8 cellular contexts compared by ENCODE assay signal in the genomic region with DNA sequence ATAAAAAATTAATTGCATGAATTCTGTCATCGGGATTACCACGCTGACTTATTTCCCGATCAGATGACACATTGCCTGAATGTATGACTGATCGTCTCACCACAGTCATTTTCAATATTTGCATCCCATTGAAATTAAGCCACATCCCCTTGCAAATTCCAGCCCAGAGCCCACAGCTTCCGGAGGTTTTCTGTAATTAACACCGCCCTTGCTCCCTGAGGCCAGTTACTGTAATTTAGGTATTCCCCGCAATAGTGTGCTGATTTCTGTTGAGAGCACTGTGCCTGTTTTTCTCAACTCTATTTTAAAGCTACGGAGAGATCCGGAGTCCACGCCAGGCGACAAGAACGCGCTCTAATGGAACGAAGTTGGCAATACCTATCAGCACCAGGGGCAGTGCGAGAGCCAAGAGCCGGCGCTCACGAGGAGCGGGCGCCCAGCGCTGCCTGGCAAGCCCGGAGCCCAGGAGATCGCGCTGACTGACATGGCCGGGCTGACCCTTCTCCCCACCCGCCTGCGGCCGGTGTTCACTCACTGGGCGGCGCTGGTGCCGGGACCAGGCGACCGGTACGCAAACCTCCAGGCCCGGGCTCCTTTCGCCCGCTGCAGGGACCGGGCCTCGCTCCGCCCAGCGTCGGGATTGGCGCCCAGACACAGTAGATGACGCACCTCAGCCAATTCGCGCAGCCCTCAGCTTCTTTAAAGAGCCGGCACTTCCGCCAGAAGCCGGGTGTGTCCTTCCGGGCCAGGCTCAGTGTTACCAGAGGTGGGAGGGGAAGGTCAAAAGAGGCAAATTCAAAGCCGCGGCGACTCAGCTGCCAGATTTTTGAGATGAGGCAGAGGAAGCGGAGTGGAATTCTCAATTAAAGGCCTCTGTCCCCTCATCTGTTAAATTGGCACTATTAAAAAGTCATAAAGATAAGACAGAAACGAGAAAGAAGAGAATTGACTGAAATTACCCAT. TPM values are rescaled to one million over a fixed set of nuclear protein-coding genes. Genes with fewer than 3 reads are reported as not detected.
DNase-seq lines count a peak whose midpoint lies in the region; ATAC-seq and TF ChIP-seq lines count a peak whose summit lies in the region.

A gene with protein sequence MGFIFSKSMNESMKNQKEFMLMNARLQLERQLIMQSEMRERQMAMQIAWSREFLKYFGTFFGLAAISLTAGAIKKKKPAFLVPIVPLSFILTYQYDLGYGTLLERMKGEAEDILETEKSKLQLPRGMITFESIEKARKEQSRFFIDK (minus strand): TSS at position 672 of the 963 bp plus-strand sequence. CDS start 5,948 bp downstream, outside the sequence.

- H3K9ac ChIP-seq in iPS-18a (ENCODE audit: low read length) (peak within 1 kb of the TSS; percentile 87), skeletal muscle satellite cell (ENCODE audit: low read depth, low read length) (peak within 1 kb of the TSS; percentile 94)

- TF ChIP-seq POLR2A in breast epithelium (IDR thresholded peaks at IDR 0.05), result peak; percentile 61

- H3K4me3 ChIP-seq in AG04449 (ENCODE audit: low read depth, low read length) (peak within 1 kb of the TSS; percentile 78), breast epithelium (peak within 1 kb of the TSS; percentile 61 to 80 (median 71)), iPS-18a (ENCODE audit: low read length) (peak within 1 kb of the TSS; percentile 98), skeletal muscle satellite cell (ENCODE audit: low read length) (peak within 1 kb of the TSS; percentile 84)

- ATAC-seq in GM18868 (IDR thresholded peaks at IDR 0.05; ENCODE audit: unreplicated experiment) (peak; percentile 78), HG03108 (IDR thresholded peaks at IDR 0.05; ENCODE audit: unreplicated experiment) (peak; percentile 83)

- H3K4me2 ChIP-seq in skeletal muscle satellite cell (ENCODE audit: low read length), result peak within 1 kb of the TSS; percentile 94

- H3K36me3 ChIP-seq in breast epithelium, result no peaks in the 10 kb centered on the region
- H3K36me3 ChIP-seq in iPS-18a (ENCODE audit: control insufficient read depth, low read depth, low read length), result peaks cover 6% of the 10 kb centered on the region
- peaks cover 4% of the 10 kb centered on the region for H3K36me3 ChIP-seq in skeletal muscle satellite cell (ENCODE audit: insufficient read depth, low read length)

- H3K9me3 ChIP-seq in breast epithelium, result no peaks in the 10 kb centered on the region
- no peaks in the 10 kb centered on the region for H3K9me3 ChIP-seq in iPS-18a (ENCODE audit: control insufficient read depth, low read depth, low read length)
- no peaks in the 10 kb centered on the region for H3K9me3 ChIP-seq in skeletal muscle satellite cell (replicated peaks; ENCODE audit: low read length)

- H3K4me1 ChIP-seq in breast epithelium (peaks cover 0 to 3% of the 10 kb centered on the region in 2 donors), iPS-18a (ENCODE audit: control insufficient read depth, low read depth, low read length) (peaks cover 8% of the 10 kb centered on the region), skeletal muscle satellite cell (ENCODE audit: control insufficient read depth, insufficient read depth, low read length) (peaks cover 19% of the 10 kb centered on the region)

- DNase-seq in AG04449 (ENCODE audit: low read depth, low spot score) (no peak), NCI-H2196 (lab: John Stamatoyannopoulos, UW; ENCODE audit: unreplicated experiment) (peak; percentile 99), breast epithelium (ENCODE audit: low spot score in 2 of 2) (peak; percentile 91 to 93)

- intact Hi-C loops in breast epithelium (cut with DNase I; ENCODE audit: low total_unique reads), result no loop called here

- TF ChIP-seq CTCF in AG04449 (IDR thresholded peaks at IDR 0.05; ENCODE audit: insufficient read depth, low read length, missing control alignments) (no peak), VCaP (conservative IDR thresholded peaks at IDR 0.05) (peak; percentile 42), breast epithelium (IDR thresholded peaks at IDR 0.05) (peak in 1 of 3 donors; percentile 18)

- H3K27ac ChIP-seq in VCaP (peak within 1 kb of the TSS; percentile 90), breast epithelium (peak within 1 kb of the TSS; percentile 87 to 93), iPS-18a (ENCODE audit: low read length) (peak within 1 kb of the TSS; percentile 79)

- POLR2A ChIA-PET in AG04449 (lab: Yijun Ruan, JAX), result interaction anchor here (0.8 to 1.8 kb wide), 5 partner anchors 13 to 544 kb away, joined by 3 to 7 read pairs (median 3); a partner anchor contains a TSS

- CTCF ChIA-PET in AG04449 (lab: Yijun Ruan, JAX), result interaction anchor here (0.9 to 9.1 kb wide), 8 partner anchors 13 to 252 kb away, joined by 3 to 90 read pairs (median 8); a partner anchor contains a TSS

- no peaks in the 10 kb centered on the region for H3K27me3 ChIP-seq in breast epithelium
- H3K27me3 ChIP-seq in iPS-18a (ENCODE audit: control insufficient read depth, insufficient read depth, low read length), result no peaks in the 10 kb centered on the region
- no peaks in the 10 kb centered on the region for H3K27me3 ChIP-seq in skeletal muscle satellite cell (ENCODE audit: control insufficient read depth, insufficient read depth, low read length)

RNA-seq across cellular contexts. Expression of the gene that starts here (rescaled TPM):
- 10 to 100 TPM; 15.0 to 26.2 (median 16.4) TPM for total RNA-seq in breast epithelium
- 21.5 and 30.4 TPM in 2 replicates for total RNA-seq in skeletal muscle satellite cell (2012; rRNA removed)
